8 cellular contexts compared by ENCODE assay signal in the genomic region with DNA sequence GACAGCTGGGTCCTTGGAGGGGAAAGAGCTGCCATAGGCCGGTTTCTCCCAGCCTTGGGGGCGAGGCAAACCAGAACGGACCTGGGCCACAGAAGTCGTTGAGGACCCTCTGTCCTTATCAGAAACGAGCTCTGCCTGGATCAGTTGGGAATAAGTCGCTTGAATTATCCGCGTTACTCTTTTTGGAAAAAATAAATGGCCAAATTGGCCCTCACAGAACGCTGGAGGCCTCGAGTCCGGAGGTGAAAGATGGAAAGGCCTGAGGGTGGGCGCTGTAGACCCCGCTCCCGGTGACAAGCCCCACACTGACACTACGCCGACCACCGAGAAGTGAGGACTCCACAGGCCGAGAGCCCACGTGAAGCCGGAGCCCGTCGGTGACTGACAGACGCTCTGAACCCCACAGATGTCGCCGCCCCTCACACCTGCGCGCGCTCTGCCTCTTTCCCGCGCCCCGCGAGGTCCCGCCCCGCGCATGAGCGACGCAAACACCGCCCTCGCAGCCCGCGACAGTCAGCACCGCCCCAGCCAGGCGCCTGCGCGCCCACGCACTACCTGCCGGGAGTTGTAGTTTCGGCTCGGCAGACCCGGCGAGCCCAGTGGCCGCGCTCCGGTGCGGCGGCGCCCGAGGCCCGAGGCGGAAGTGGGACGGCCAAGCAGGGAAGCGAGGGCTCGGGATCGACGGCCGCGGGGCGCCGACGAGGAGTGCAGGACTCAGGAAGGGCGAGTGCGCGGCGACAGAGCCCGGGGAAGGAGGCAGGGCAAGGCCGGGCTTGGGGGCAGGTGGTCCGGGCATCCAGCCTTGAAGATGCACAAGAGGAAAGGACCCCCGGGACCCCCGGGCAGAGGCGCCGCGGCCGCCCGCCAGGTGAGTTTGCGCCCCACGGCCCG. TPM values are rescaled to one million over a fixed set of nuclear protein-coding genes. Genes with fewer than 3 reads are reported as not detected.
DNase-seq lines count a peak whose midpoint lies in the region; ATAC-seq and TF ChIP-seq lines count a peak whose summit lies in the region.

A gene (minus strand): TSS at position 484 of the 891 bp plus-strand sequence. CDS start 1,225 bp downstream, outside the sequence.
A gene (plus strand): TSS at position 568 of the 891 bp plus-strand sequence. CDS start 241 bp downstream, at position 809.

- H3K36me3 ChIP-seq in heart left ventricle: peaks cover 0 to 17% (median 6%) of the 10 kb centered on the region in 9 donors

- DNase-seq in NCI-H1105 treated with DMSO at 0.1 percent for 48 hours (lab: John Stamatoyannopoulos, UW) (peak; percentile 88), SW 1271 (lab: John Stamatoyannopoulos, UW) (peak; percentile 43 to 75), heart left ventricle (peak; percentile 93 to 97 (median 95)), posterior cingulate gyrus (peak; percentile 90 to 99 (median 96)), type B pancreatic cell (ENCODE audit: extremely low spot score, unreplicated experiment) (peak; percentile 92)
- DNase-seq in activated naive CD8-positive, alpha-beta T cell treated with anti-CD3 and anti-CD28 coated beads, Interleukin-2, amount 50 U/mL, for 24 hours: peak; percentile 97

- peak within 1 kb of the TSS; percentile 82 for H3K4me3 Mint-ChIP-seq in activated naive CD8-positive, alpha-beta T cell treated with anti-CD3 and anti-CD28 coated beads, Interleukin-2, amount 50 U/mL, for 24 hours
- peak within 1 kb of the TSS; percentile 85 for H3K4me3 Mint-ChIP-seq in type B pancreatic cell

- no peaks in the 10 kb centered on the region for H3K27me3 Mint-ChIP-seq in activated naive CD8-positive, alpha-beta T cell treated with anti-CD3 and anti-CD28 coated beads, Interleukin-2, amount 50 U/mL, for 24 hours
- H3K27me3 Mint-ChIP-seq in type B pancreatic cell: no peaks in the 10 kb centered on the region

- peaks cover 5% of the 10 kb centered on the region for H3K36me3 Mint-ChIP-seq in activated naive CD8-positive, alpha-beta T cell treated with anti-CD3 and anti-CD28 coated beads, Interleukin-2, amount 50 U/mL, for 24 hours (ENCODE audit: low read depth)
- no peaks in the 10 kb centered on the region for H3K36me3 Mint-ChIP-seq in type B pancreatic cell

- TF ChIP-seq CTCF in heart left ventricle (IDR thresholded peaks at IDR 0.05) (peak in 1 of 12 donors; percentile 5), type B pancreatic cell (conservative IDR thresholded peaks at IDR 0.05) (no peak)

- H3K4me3 ChIP-seq in GM08714 (ENCODE audit: low read length) (peak within 1 kb of the TSS; percentile 81), heart left ventricle (peak within 1 kb of the TSS; percentile 63 to 98 (median 83))

- H3K9me3 Mint-ChIP-seq in activated naive CD8-positive, alpha-beta T cell treated with anti-CD3 and anti-CD28 coated beads, Interleukin-2, amount 50 U/mL, for 24 hours: no peaks in the 10 kb centered on the region
- no peaks in the 10 kb centered on the region for H3K9me3 Mint-ChIP-seq in type B pancreatic cell

- peak within 1 kb of the TSS; percentile 89 for H3K27ac Mint-ChIP-seq in activated naive CD8-positive, alpha-beta T cell treated with anti-CD3 and anti-CD28 coated beads, Interleukin-2, amount 50 U/mL, for 24 hours
- H3K27ac Mint-ChIP-seq in type B pancreatic cell: peak within 1 kb of the TSS; percentile 59

- H3K4me1 ChIP-seq in heart left ventricle: peaks cover 0 to 19% (median 14%) of the 10 kb centered on the region in 12 donors

- intact Hi-C loops in heart left ventricle (cut with DNase I): loop anchor here in 2 of 10 donors (1.0 to 5.0 kb wide), 2 partner anchors 45 to 46 kb away; a partner anchor contains a TSS
- intact Hi-C loops in posterior cingulate gyrus (cut with DNase I): loop anchor here (10.0 kb wide), 1 partner anchor 49 kb away; a partner anchor contains a TSS

- 4 to 14% (median 9%) methylated on average over 29 to 87 of the region's 87 CpGs for WGBS in heart left ventricle, 4 donors

- ATAC-seq in HG02571 (IDR thresholded peaks at IDR 0.05; ENCODE audit: unreplicated experiment) (peak; percentile 95), heart left ventricle (peak; percentile 96 to 100 (median 99))
- peak; percentile 96 for ATAC-seq in activated naive CD8-positive, alpha-beta T cell treated with anti-CD3 and anti-CD28 coated beads, Interleukin-2, amount 50 U/mL, for 24 hours

- no peaks in the 10 kb centered on the region for H3K9me3 ChIP-seq in heart left ventricle

- peak in 1 of 2 donors; percentile 67 for TF ChIP-seq POLR2A in heart left ventricle (IDR thresholded peaks at IDR 0.05)

- peaks cover 15% of the 10 kb centered on the region for H3K4me1 Mint-ChIP-seq in activated naive CD8-positive, alpha-beta T cell treated with anti-CD3 and anti-CD28 coated beads, Interleukin-2, amount 50 U/mL, for 24 hours
- H3K4me1 Mint-ChIP-seq in type B pancreatic cell (ENCODE audit: unreplicated experiment): no peaks in the 10 kb centered on the region

- H3K27ac ChIP-seq in heart left ventricle: peak within 1 kb of the TSS in 11 of 12 donors; percentile 17 to 83 (median 67)

- no peaks in the 10 kb centered on the region for H3K27me3 ChIP-seq in heart left ventricle

RNA-seq across cellular contexts. Expression of the first gene that starts in this region (rescaled TPM):
- total RNA-seq in heart left ventricle (1 to 10 TPM in 1 of 9 donors, under 1 TPM in 6, not detected in 2; 0.23 to 1.2 (median 0.70) TPM), type B pancreatic cell (ENCODE audit: low replicate concordance) (3.5 and 9.2 TPM in 2 replicates)
- polyA plus RNA-seq in heart left ventricle: 1 to 10 TPM in 1 of 2 donors, under 1 TPM in 1; 0.46 to 1.2 TPM

RNA-seq across cellular contexts. Expression of the second gene that starts in this region (rescaled TPM):
- 10 to 100 TPM; 14.4 to 36.3 (median 19.2) TPM for total RNA-seq in heart left ventricle
- 10 to 100 TPM; 19.5 to 29.2 TPM for polyA plus RNA-seq in heart left ventricle
- 35.4 and 42.3 TPM in 2 replicates for total RNA-seq in type B pancreatic cell (ENCODE audit: low replicate concordance)

Comparison
In these comparisons a context has a peak if more than half of its experiments do, and no peak if none do; other contexts are left out.
1. Peak in every context shown above with its lines: DNase-seq, ATAC-seq, H3K4me3 ChIP-seq and H3K27ac ChIP-seq.